9 cellular contexts compared by ENCODE assay signal in genomic region chr9:10045598-10045997, GRCh38.
DNase-seq lines count a peak whose midpoint lies in the region; FAIRE-seq and TF ChIP-seq lines count a peak whose summit lies in the region.
"Had no signal": no experiment of that assay in that cellular context is flagged by ENCODE, and none has a peak within 500 bp of the region (broad histone marks: within the 10 kb centered on the region; RNA-seq: fewer than 3 reads in every experiment).

No MANE protein-coding gene starts in this region.

- no peak overlapping the region for H3K4me3 ChIP-seq in NB4 (ENCODE audit: low read depth, low read length)
- no peak overlapping the region for H3K4me3 ChIP-seq in kidney epithelial cell (ENCODE audit: low read depth, low read length)
- H3K4me3 ChIP-seq: Peyer's patch had no signal

- H3K36me3 ChIP-seq in kidney epithelial cell (ENCODE audit: control insufficient read depth, insufficient read depth, low read length), result no peaks in the 10 kb centered on the region
- H3K36me3 ChIP-seq: Peyer's patch had no signal

- no peaks in the 10 kb centered on the region for H3K27me3 ChIP-seq in kidney epithelial cell (ENCODE audit: control insufficient read depth, insufficient read depth, low read length)
- H3K27me3 ChIP-seq: Peyer's patch had no signal

- DNase-seq in Ammon's horn (ENCODE audit: low spot score), result peak; percentile 36
- DNase-seq in NB4 (ENCODE audit: low read depth), result peak; percentile 27
- no peak for DNase-seq in kidney epithelial cell (ENCODE audit: low read depth)
- no peak for DNase-seq in glomerular visceral epithelial cell (ENCODE audit: extremely low spot score)
- no peak for DNase-seq in HTR-8/SVneo (ENCODE audit: insufficient read length, low spot score)
- no peak for DNase-seq in stimulated activated naive CD4-positive, alpha-beta T cell treated with Interleukin-2 at 50 U/mL for 16 hours (lab: John Stamatoyannopoulos, UW)
- no peak for DNase-seq in posterior vena cava (ENCODE audit: low spot score)
- DNase-seq: Peyer's patch had no signal

- TF ChIP-seq CTCF in NB4 (IDR thresholded peaks at IDR 0.05; ENCODE audit: low read depth, low read length) (peak; percentile 10), kidney epithelial cell (IDR thresholded peaks at IDR 0.05; ENCODE audit: insufficient read depth, low read length, poor library complexity, severe bottlenecking) (peak; percentile 42)

- intact Hi-C loops in posterior vena cava (cut with DNase I), result no loop called here

- TF ChIP-seq POLR2A in NB4 (IDR thresholded peaks at IDR 0.05; ENCODE audit: extremely low read depth, insufficient read length), result no peak

- FAIRE-seq in TTC549 (lab: Jason Lieb, UNC) (peak; percentile 94), HTR-8/SVneo (lab: Jason Lieb, UNC) (no peak)

Comparison
In these comparisons a context has a peak if more than half of its experiments do, and no peak if none do; other contexts are left out.
1. DNase-seq: peak in Ammon's horn (single experiment) and NB4 (single experiment); none in kidney epithelial cell (single experiment), glomerular visceral epithelial cell (single experiment), HTR-8/SVneo (single experiment), stimulated activated naive CD4-positive, alpha-beta T cell treated with Interleukin-2 at 50 U/mL for 16 hours (single experiment) and posterior vena cava (single experiment).